35 cellular contexts compared by ENCODE assay signal in genomic region chr20:33285861-33286495, GRCh38. TPM values are rescaled to one million over a fixed set of nuclear protein-coding genes. Genes with fewer than 3 reads are reported as not detected.
"Had no signal": no experiment of that assay in that cellular context is flagged by ENCODE, and none has a peak within 500 bp of the region (broad histone marks: within the 10 kb centered on the region; RNA-seq: fewer than 3 reads in every experiment).

No MANE protein-coding gene starts in this region.

- H3K4me2 ChIP-seq: smooth muscle cell had no signal

- H3K27ac Mint-ChIP-seq: natural killer cell treated with Interleukin-12 subunit alpha and Interleukin-12 subunit beta and Interleukin-15 and Interleukin-18, amount 100 ng/mL, for 72 hours; progenitor cell of endocrine pancreas; stimulated activated memory B cell treated with anti-CD40 and anti-IgM and Interleukin-4, amounts not matched to agents 10 μg/mL and 1 μg/mL and 100 μg/mL, for 72 hours; type B pancreatic cell had no signal

- H3K9me3 Mint-ChIP-seq: naive thymus-derived CD8-positive, alpha-beta T cell; natural killer cell treated with Interleukin-12 subunit alpha and Interleukin-12 subunit beta and Interleukin-15 and Interleukin-18, amount 100 ng/mL, for 72 hours; nephron progenitor cell; neural crest cell; stimulated activated memory B cell treated with anti-CD40 and anti-IgM and Interleukin-4, amounts not matched to agents 10 μg/mL and 1 μg/mL and 100 μg/mL, for 72 hours; stimulated activated naive CD8-positive, alpha-beta T cell treated with anti-CD3 and anti-CD28 coated beads, Interleukin-15, amount 100 ng/mL, for 72 hours; type B pancreatic cell had no signal

- H3K4me3 ChIP-seq: pancreas, psoas muscle, skin epidermis, smooth muscle cell, spleen, suprapubic skin, testis, tibial artery, transverse colon, upper lobe of right lung, vagina had no signal

- H3K4me3 Mint-ChIP-seq: naive thymus-derived CD8-positive, alpha-beta T cell; natural killer cell treated with Interleukin-12 subunit alpha and Interleukin-12 subunit beta and Interleukin-15 and Interleukin-18, amount 100 ng/mL, for 72 hours; nephron progenitor cell; neural crest cell; stimulated activated memory B cell treated with anti-CD40 and anti-IgM and Interleukin-4, amounts not matched to agents 10 μg/mL and 1 μg/mL and 100 μg/mL, for 72 hours; stimulated activated naive CD8-positive, alpha-beta T cell treated with anti-CD3 and anti-CD28 coated beads, Interleukin-15, amount 100 ng/mL, for 72 hours; type B pancreatic cell had no signal

- ATAC-seq: naive thymus-derived CD8-positive, alpha-beta T cell; natural killer cell treated with Interleukin-12 subunit alpha and Interleukin-12 subunit beta and Interleukin-15 and Interleukin-18, amount 100 ng/mL, for 72 hours; pancreas; psoas muscle; right cardiac atrium; sciatic nerve; stimulated activated memory B cell treated with anti-CD40 and anti-IgM and Interleukin-4, amounts not matched to agents 10 μg/mL and 1 μg/mL and 100 μg/mL, for 72 hours; stimulated activated naive CD8-positive, alpha-beta T cell treated with anti-CD3 and anti-CD28 coated beads, Interleukin-15, amount 100 ng/mL, for 72 hours; stimulated activated naive CD8-positive, alpha-beta T cell treated with anti-CD3 and anti-CD28 coated beads, Interleukin-15, Interleukin-2, amounts not matched to agents 100 U/mL and 50 U/mL, for 24 hours; upper lobe of right lung had no signal

- H3K36me3 Mint-ChIP-seq: naive thymus-derived CD8-positive, alpha-beta T cell; natural killer cell treated with Interleukin-12 subunit alpha and Interleukin-12 subunit beta and Interleukin-15 and Interleukin-18, amount 100 ng/mL, for 72 hours; stimulated activated memory B cell treated with anti-CD40 and anti-IgM and Interleukin-4, amounts not matched to agents 10 μg/mL and 1 μg/mL and 100 μg/mL, for 72 hours; type B pancreatic cell had no signal

- FAIRE-seq: pancreas had no signal

- H3K27me3 Mint-ChIP-seq: stimulated activated naive CD8-positive, alpha-beta T cell treated with anti-CD3 and anti-CD28 coated beads, Interleukin-15, amount 100 ng/mL, for 72 hours had no signal

- H3K27me3 ChIP-seq: neutrophil, pancreas, testis, upper lobe of right lung, vagina had no signal

- H3K36me3 ChIP-seq: neutrophil, pancreas, spleen, suprapubic skin, tibial artery, transverse colon, upper lobe of right lung, vagina had no signal

- H3K4me1 ChIP-seq: pancreas, psoas muscle, spleen, suprapubic skin, testis, tibial artery, transverse colon, upper lobe of right lung, vagina had no signal

- H3K4me1 Mint-ChIP-seq: naive thymus-derived CD8-positive, alpha-beta T cell; neural crest cell; stimulated activated memory B cell treated with anti-CD40 and anti-IgM and Interleukin-4, amounts not matched to agents 10 μg/mL and 1 μg/mL and 100 μg/mL, for 72 hours; stimulated activated naive CD8-positive, alpha-beta T cell treated with anti-CD3 and anti-CD28 coated beads, Interleukin-15, amount 100 ng/mL, for 72 hours had no signal

- DNase-seq: naive thymus-derived CD8-positive, alpha-beta T cell; nephron progenitor cell; nucleus accumbens; pancreas; psoas muscle; right cardiac atrium; spleen; stimulated activated CD4-positive, alpha-beta T cell treated with anti-CD3 and anti-CD28 coated beads, Interleukin-12 subunit alpha, Interleukin-12 subunit beta, amount 100 ng/mL, for 4 hours; stimulated activated CD4-positive, alpha-beta T cell treated with anti-CD3 and anti-CD28 coated beads, Interleukin-1b, Interleukin-23, amount 100 ng/mL, for 48 hours; stimulated activated CD4-positive, alpha-beta T cell treated with anti-CD3 and anti-CD28 coated beads, Interleukin-4, amount 100 ng/mL, for 1 hour; stimulated activated CD4-positive, alpha-beta T cell treated with anti-CD3 and anti-CD28 coated beads, Interleukin-4, amount 100 ng/mL, for 4 hours; stimulated activated CD8-positive, alpha-beta memory T cell treated with anti-CD3 and anti-CD28 coated beads, Interleukin-4, amount 100 ng/mL, for 48 hours; stimulated activated naive CD4-positive, alpha-beta T cell; stimulated activated naive CD8-positive, alpha-beta T cell treated with anti-CD3 and anti-CD28 coated beads, Interleukin-15, amount 100 ng/mL, for 72 hours; stimulated activated naive CD8-positive, alpha-beta T cell treated with anti-CD3 and anti-CD28 coated beads, Interleukin-15, Interleukin-2, amounts not matched to agents 100 U/mL and 50 U/mL, for 24 hours; substantia nigra; testis; tibial artery; transverse colon; upper lobe of right lung had no signal

- H3K27ac ChIP-seq: neutrophil, pancreas, psoas muscle, skin epidermis, spleen, suprapubic skin, testis, tibial artery, transverse colon, upper lobe of right lung, vagina had no signal

- H3K9me3 ChIP-seq: neutrophil, pancreas, psoas muscle, spleen, suprapubic skin, testis, tibial artery, transverse colon, upper lobe of right lung, vagina had no signal

RNA-seq across cellular contexts. Expression of gene BPIFB1, which starts 3.0 kb away (rescaled TPM):
- total RNA-seq: naive thymus-derived CD8-positive, alpha-beta T cell; natural killer cell treated with Interleukin-12 subunit alpha and Interleukin-12 subunit beta and Interleukin-15 and Interleukin-18, amount 100 ng/mL, for 72 hours; neural crest cell; omental fat pad; osteocyte; progenitor cell of endocrine pancreas; psoas muscle; renal cortical epithelial cell; right cardiac atrium; smooth muscle cell; spleen; suprapubic skin; transverse colon; urinary bladder; vagina had no signal
- polyA plus RNA-seq: naive thymus-derived CD8-positive, alpha-beta T cell; right cardiac atrium; smooth muscle cell; urinary bladder had no signal

RNA-seq across cellular contexts. Expression of gene BPIFA1, which starts 50.2 kb away (rescaled TPM):
- total RNA-seq: naive thymus-derived CD8-positive, alpha-beta T cell; natural killer cell treated with Interleukin-12 subunit alpha and Interleukin-12 subunit beta and Interleukin-15 and Interleukin-18, amount 100 ng/mL, for 72 hours; neural crest cell; omental fat pad; osteocyte; pancreas; progenitor cell of endocrine pancreas; psoas muscle; renal cortical epithelial cell; right cardiac atrium; sciatic nerve; smooth muscle cell; spleen; suprapubic skin; testis; transverse colon; upper lobe of right lung; urinary bladder; vagina had no signal
- polyA plus RNA-seq: naive thymus-derived CD8-positive, alpha-beta T cell; pancreas; psoas muscle; right cardiac atrium; smooth muscle cell; spleen; urinary bladder had no signal
